13 cellular contexts compared by ENCODE assay signal in genomic region chr6:131013495-131013894, GRCh38. TPM values are rescaled to one million over a fixed set of nuclear protein-coding genes. Genes with fewer than 3 reads are reported as not detected.
DNase-seq lines count a peak whose midpoint lies in the region; ATAC-seq and TF ChIP-seq lines count a peak whose summit lies in the region.
"Had no signal": no experiment of that assay in that cellular context is flagged by ENCODE, and none has a peak within 500 bp of the region (broad histone marks: within the 10 kb centered on the region; RNA-seq: fewer than 3 reads in every experiment).

No MANE protein-coding gene starts in this region.

- TF ChIP-seq CTCF in right atrium auricular region (IDR thresholded peaks at IDR 0.05) = no peak
- no peak for TF ChIP-seq CTCF in mesothelial cell of epicardium (IDR thresholded peaks at IDR 0.05; ENCODE audit: unreplicated experiment)
- no peak for TF ChIP-seq CTCF in vagina (IDR thresholded peaks at IDR 0.05)
- no peak for TF ChIP-seq CTCF in Caco-2 (IDR thresholded peaks at IDR 0.05; ENCODE audit: insufficient read depth in 1 of 2, low read depth in 1 of 2, low read length in 1 of 2, severe bottlenecking in 1 of 2, unreplicated experiment in 1 of 2)

- peak overlapping the region; percentile 85 for H3K27ac Mint-ChIP-seq in mesothelial cell of epicardium
- no peak overlapping the region for H3K27ac Mint-ChIP-seq in Caco-2 (ENCODE audit: unreplicated experiment)
- H3K27ac Mint-ChIP-seq: IgD-negative memory B cell, memory B cell had no signal

- H3K36me3 Mint-ChIP-seq in mesothelial cell of epicardium = peaks cover 4% of the 10 kb centered on the region
- H3K36me3 Mint-ChIP-seq in Caco-2 (ENCODE audit: insufficient read depth, unreplicated experiment) = peaks cover 14% of the 10 kb centered on the region
- H3K36me3 Mint-ChIP-seq: IgD-negative memory B cell had no signal

- H3K4me1 ChIP-seq in right atrium auricular region (peaks cover 0 to 26% of the 10 kb centered on the region in 2 donors), vagina (peaks cover 35% of the 10 kb centered on the region), Caco-2 (no peaks in the 10 kb centered on the region)

- H3K4me3 ChIP-seq in right atrium auricular region (no peak overlapping the region), vagina (peak overlapping the region; percentile 16 to 31), Caco-2 (ENCODE audit: low read depth, low read length) (no peak overlapping the region)

- H3K4me3 Mint-ChIP-seq in mesothelial cell of epicardium (peak overlapping the region; percentile 41), Caco-2 (ENCODE audit: unreplicated experiment) (no peak overlapping the region)
- H3K4me3 Mint-ChIP-seq: IgD-negative memory B cell, memory B cell had no signal

- H3K27me3 Mint-ChIP-seq in mesothelial cell of epicardium (ENCODE audit: low read depth) = no peaks in the 10 kb centered on the region
- H3K27me3 Mint-ChIP-seq in Caco-2 (ENCODE audit: insufficient read depth, unreplicated experiment) = no peaks in the 10 kb centered on the region
- H3K27me3 Mint-ChIP-seq: IgD-negative memory B cell, memory B cell had no signal

- no peak for TF ChIP-seq POLR2A in vagina (IDR thresholded peaks at IDR 0.05)

- H3K27ac ChIP-seq in right atrium auricular region = peak overlapping the region in 1 of 2 donors; percentile 41
- no peak overlapping the region for H3K27ac ChIP-seq in vagina
- H3K27ac ChIP-seq: 22Rv1 had no signal

- POLR2A ChIA-PET in Caco-2 (lab: Charles Lee) = no interaction called here

- DNase-seq in Right ventricle myocardium inferior (ENCODE audit: missing footprints) (no peak), right atrium auricular region (ENCODE audit: low spot score) (no peak), dedifferentiated amniotic fluid mesenchymal stem cell (ENCODE audit: extremely low spot score) (peak; percentile 79), mesothelial cell of epicardium (ENCODE audit: low spot score in 2 of 2, unreplicated experiment in 2 of 2) (no peak), vagina (ENCODE audit: extremely low spot score in 2 of 2) (no peak), Caco-2 (no peak)
- DNase-seq in activated CD4-positive, CD25-positive, alpha-beta regulatory T cell (lab: John Stamatoyannopoulos, UW) = no peak
- DNase-seq: cortex of kidney, H7 had no signal

- no TSS peak for BruUV-seq in Caco-2 (replicated peaks; lab: Mats Ljungman, UMichigan)

- peaks cover 34% of the 10 kb centered on the region for H3K4me1 Mint-ChIP-seq in mesothelial cell of epicardium
- peaks cover 8% of the 10 kb centered on the region for H3K4me1 Mint-ChIP-seq in Caco-2 (ENCODE audit: low read depth, unreplicated experiment)

- no peaks in the 10 kb centered on the region for H3K27me3 ChIP-seq in right atrium auricular region
- H3K27me3 ChIP-seq in vagina = no peaks in the 10 kb centered on the region
- no peaks in the 10 kb centered on the region for H3K27me3 ChIP-seq in Caco-2 (replicated peaks; ENCODE audit: control insufficient read depth, insufficient read depth, low read length)

- H3K9me3 Mint-ChIP-seq in mesothelial cell of epicardium = peaks cover 18% of the 10 kb centered on the region
- H3K9me3 Mint-ChIP-seq in Caco-2 (ENCODE audit: unreplicated experiment) = peaks cover 14% of the 10 kb centered on the region

- intact Hi-C loops in Right ventricle myocardium inferior (cut with DNase I) (no loop called here), vagina (cut with DNase I) (no loop called here), Caco-2 (cut with micrococcal nuclease; ENCODE audit: unreplicated experiment) (no loop called here)

- CTCF ChIA-PET in Caco-2 (lab: Charles Lee) = no interaction called here

- H3K9me3 ChIP-seq in right atrium auricular region (no peaks in the 10 kb centered on the region), vagina (no peaks in the 10 kb centered on the region), Caco-2 (peaks cover 2% of the 10 kb centered on the region; the same call in 1 of the 2 replicates)

- H3K36me3 ChIP-seq in right atrium auricular region (no peaks in the 10 kb centered on the region), vagina (no peaks in the 10 kb centered on the region), Caco-2 (ENCODE audit: control insufficient read depth, insufficient read depth, low read length) (no peaks in the 10 kb centered on the region)

- peak; percentile 59 for ATAC-seq in Right ventricle myocardium inferior
- ATAC-seq in GM18858 (IDR thresholded peaks at IDR 0.05; ENCODE audit: unreplicated experiment) = no peak

RNA-seq across cellular contexts. Expression of gene EPB41L2, which starts 49.5 kb away (rescaled TPM):
- 97.2 TPM for total RNA-seq in Right ventricle myocardium inferior
- total RNA-seq in right atrium auricular region = 10 to 100 TPM; 41.9 to 47.2 TPM
- total RNA-seq in mesothelial cell of epicardium = 62.8 to 67.6 TPM (median 66.3 TPM) in 3 replicates
- total RNA-seq in vagina = 96.7 TPM
- total RNA-seq in Caco-2 (2022) = 91.7 and 106 TPM in 2 replicates

Comparison
In these comparisons a context has a peak if more than half of its experiments do, and no peak if none do; other contexts are left out.
1. H3K4me3 ChIP-seq: peak in vagina (2 of 2); none in right atrium auricular region (0 of 2) and Caco-2 (single experiment).